Comparison of ENCODE assay signal across 9 cellular contexts in genomic region chr19:51158474-51159129, GRCh38. TPM values are rescaled to one million over a fixed set of nuclear protein-coding genes. Genes with fewer than 3 reads are reported as not detected.
DNase-seq lines count a peak whose midpoint lies in the region; ATAC-seq, FAIRE-seq and TF ChIP-seq lines count a peak whose summit lies in the region.
"Had no signal": no experiment of that assay in that cellular context is flagged by ENCODE, and none has a peak within 500 bp of the region (broad histone marks: within the 10 kb centered on the region; RNA-seq: fewer than 3 reads in every experiment).

No MANE protein-coding gene starts in this region.

- CTCF ChIA-PET in AG04450 (lab: Charles Lee), result interaction anchor here (0.6 to 3.2 kb wide), 9 partner anchors 10 to 434 kb away, joined by 3 to 25 read pairs (median 4); no protein-coding TSS in a partner anchor

- H3K27me3 ChIP-seq in AG04450 (ENCODE audit: control insufficient read depth, insufficient read depth, low read length) (peaks cover 3% of the 10 kb centered on the region), small intestine (ENCODE audit: control insufficient read depth in 2 of 2, insufficient read depth in 2 of 2, low read length in 2 of 2) (no peaks in the 10 kb centered on the region)

- H3K36me3 Mint-ChIP-seq in activated T-helper 1 cell treated with anti-CD3 and anti-CD28 coated beads, Interleukin-12 subunit alpha, Interleukin-12 subunit beta, Interleukin-2, Interleukin-4 antibody, amounts not matched to agents 30 ng/mL and 10 ng/mL and 1 ng/mL, durations not matched to agents 14 hours and 24 hours and 36 hours (ENCODE audit: low read depth), result no peaks in the 10 kb centered on the region

- H3K4me3 ChIP-seq in AG04450 (ENCODE audit: low read depth, low read length) (no peak overlapping the region), small intestine (ENCODE audit: low read depth in 1 of 2, low read length in 2 of 2) (no peak overlapping the region)

- no peaks in the 10 kb centered on the region for H3K4me1 ChIP-seq in small intestine (ENCODE audit: control insufficient read depth in 2 of 2, insufficient read depth in 1 of 2, low read depth in 1 of 2, low read length in 1 of 2)

- H3K9me3 ChIP-seq in AG04450 (ENCODE audit: control insufficient read depth, insufficient read depth, low read length) (no peaks in the 10 kb centered on the region), small intestine (ENCODE audit: control insufficient read depth, low read depth) (no peaks in the 10 kb centered on the region)

- no peaks in the 10 kb centered on the region for H3K36me3 ChIP-seq in small intestine (ENCODE audit: control insufficient read depth in 2 of 2, insufficient read depth in 2 of 2, low read length in 2 of 2)

- FAIRE-seq in small intestine (lab: Jason Lieb, UNC), result no peak

- DNase-seq in AG04450 (ENCODE audit: low read depth, low spot score), result no peak
- DNase-seq in GM19238 (ENCODE audit: insufficient read length, low spot score), result peak; percentile 32
- peak; percentile 24 for DNase-seq in RKO (ENCODE audit: low spot score)
- peak; percentile 60 for DNase-seq in activated T-helper 1 cell treated with anti-CD3 and anti-CD28 coated beads, Interleukin-12 subunit alpha, Interleukin-12 subunit beta, Interleukin-2, Interleukin-4 antibody, amounts not matched to agents 30 ng/mL and 10 ng/mL and 1 ng/mL, durations not matched to agents 14 hours and 24 hours and 36 hours (ENCODE audit: low spot score)
- peak; percentile 86 for DNase-seq in Right ventricle myocardium inferior (ENCODE audit: missing footprints)
- peak; percentile 33 for DNase-seq in small intestine
- DNase-seq in NCI-H510A treated with DMSO at 0.1 percent for 48 hours (lab: John Stamatoyannopoulos, UW), result no peak

- TF ChIP-seq CTCF in AG04450 (IDR thresholded peaks at IDR 0.05; ENCODE audit: low read depth, low read length), result peak; percentile 58

- intact Hi-C loops in activated T-helper 1 cell treated with anti-CD3 and anti-CD28 coated beads, Interleukin-12 subunit alpha, Interleukin-12 subunit beta, Interleukin-2, Interleukin-4 antibody, amounts not matched to agents 30 ng/mL and 10 ng/mL and 1 ng/mL, durations not matched to agents 14 hours and 24 hours and 36 hours (cut with micrococcal nuclease), result loop anchor here (1.0 to 2.0 kb wide), 6 partner anchors 11 to 499 kb away; no protein-coding TSS in a partner anchor
- intact Hi-C loops in Right ventricle myocardium inferior (cut with DNase I), result no loop called here

- peak overlapping the region; percentile 41 for H3K27ac Mint-ChIP-seq in activated T-helper 1 cell treated with anti-CD3 and anti-CD28 coated beads, Interleukin-12 subunit alpha, Interleukin-12 subunit beta, Interleukin-2, Interleukin-4 antibody, amounts not matched to agents 30 ng/mL and 10 ng/mL and 1 ng/mL, durations not matched to agents 14 hours and 24 hours and 36 hours

- no peak for ATAC-seq in Right ventricle myocardium inferior
- ATAC-seq in GM18517 (IDR thresholded peaks at IDR 0.05; ENCODE audit: unreplicated experiment), result no peak

- no peaks in the 10 kb centered on the region for H3K9me3 Mint-ChIP-seq in activated T-helper 1 cell treated with anti-CD3 and anti-CD28 coated beads, Interleukin-12 subunit alpha, Interleukin-12 subunit beta, Interleukin-2, Interleukin-4 antibody, amounts not matched to agents 30 ng/mL and 10 ng/mL and 1 ng/mL, durations not matched to agents 14 hours and 24 hours and 36 hours

- H3K4me3 Mint-ChIP-seq in activated T-helper 1 cell treated with anti-CD3 and anti-CD28 coated beads, Interleukin-12 subunit alpha, Interleukin-12 subunit beta, Interleukin-2, Interleukin-4 antibody, amounts not matched to agents 30 ng/mL and 10 ng/mL and 1 ng/mL, durations not matched to agents 14 hours and 24 hours and 36 hours, result no peak overlapping the region

- H3K27me3 Mint-ChIP-seq in activated T-helper 1 cell treated with anti-CD3 and anti-CD28 coated beads, Interleukin-12 subunit alpha, Interleukin-12 subunit beta, Interleukin-2, Interleukin-4 antibody, amounts not matched to agents 30 ng/mL and 10 ng/mL and 1 ng/mL, durations not matched to agents 14 hours and 24 hours and 36 hours (ENCODE audit: insufficient read depth), result peaks cover 5% of the 10 kb centered on the region

- H3K27ac ChIP-seq in AG04450 (ENCODE audit: low read depth, low read length) (no peak overlapping the region), small intestine (ENCODE audit: low read depth in 1 of 2, low read length in 1 of 2) (no peak overlapping the region)

- WGBS in small intestine, 3 donors, result 38 to 39% (median 39%) methylated on average over 7 of the region's 7 CpGs

- POLR2A ChIA-PET in AG04450 (lab: Yijun Ruan, JAX), result no interaction called here

- peaks cover 9% of the 10 kb centered on the region for H3K4me1 Mint-ChIP-seq in activated T-helper 1 cell treated with anti-CD3 and anti-CD28 coated beads, Interleukin-12 subunit alpha, Interleukin-12 subunit beta, Interleukin-2, Interleukin-4 antibody, amounts not matched to agents 30 ng/mL and 10 ng/mL and 1 ng/mL, durations not matched to agents 14 hours and 24 hours and 36 hours (ENCODE audit: low read depth)

RNA-seq across cellular contexts. Expression of gene SIGLEC7, which starts 16.5 kb away (rescaled TPM):
- polyA plus RNA-seq in AG04450 (2011; rRNA removed), result not detected in 2 replicates
- not detected in 2 replicates for polyA minus RNA-seq in AG04450 (2011; rRNA and poly(A)+ RNA removed)
- total RNA-seq in activated T-helper 1 cell treated with anti-CD3 and anti-CD28 coated beads, Interleukin-12 subunit alpha, Interleukin-12 subunit beta, Interleukin-2, Interleukin-4 antibody, amounts not matched to agents 30 ng/mL and 10 ng/mL and 1 ng/mL, durations not matched to agents 14 hours and 24 hours and 36 hours, result not detected in 2 replicates
- 0.87 TPM for total RNA-seq in Right ventricle myocardium inferior
- 1 to 10 TPM in 2 of 3 donors, under 1 TPM in 1; 0.45 to 1.9 (median 1.1) TPM for polyA plus RNA-seq in small intestine
- total RNA-seq: pulmonary artery endothelial cell had no signal

RNA-seq across cellular contexts. Expression of gene SIGLEC9, which starts 33.9 kb away (rescaled TPM):
- polyA plus RNA-seq in AG04450 (2011; rRNA removed) (0.05 TPM in 1 of 2 replicates, not detected in the other), small intestine (1 to 10 TPM in 2 of 3 donors, under 1 TPM in 1; 0.81 to 3.4 (median 1.1) TPM)
- polyA minus RNA-seq in AG04450 (2011; rRNA and poly(A)+ RNA removed), result not detected in 2 replicates
- 0.29 and 0.42 TPM in 2 replicates for total RNA-seq in activated T-helper 1 cell treated with anti-CD3 and anti-CD28 coated beads, Interleukin-12 subunit alpha, Interleukin-12 subunit beta, Interleukin-2, Interleukin-4 antibody, amounts not matched to agents 30 ng/mL and 10 ng/mL and 1 ng/mL, durations not matched to agents 14 hours and 24 hours and 36 hours
- total RNA-seq in Right ventricle myocardium inferior, result 2.9 TPM
- total RNA-seq: pulmonary artery endothelial cell had no signal

RNA-seq across cellular contexts. Expression of gene CTU1, which starts 50.4 kb away (rescaled TPM):
- polyA plus RNA-seq in AG04450 (2011; rRNA removed), result 1.7 and 2.1 TPM in 2 replicates
- 1.6 and 2.1 TPM in 2 replicates for polyA minus RNA-seq in AG04450 (2011; rRNA and poly(A)+ RNA removed)
- total RNA-seq in activated T-helper 1 cell treated with anti-CD3 and anti-CD28 coated beads, Interleukin-12 subunit alpha, Interleukin-12 subunit beta, Interleukin-2, Interleukin-4 antibody, amounts not matched to agents 30 ng/mL and 10 ng/mL and 1 ng/mL, durations not matched to agents 14 hours and 24 hours and 36 hours, result 12.5 and 14.0 TPM in 2 replicates
- 5.2 TPM for total RNA-seq in Right ventricle myocardium inferior
- 1 to 10 TPM; 1.3 to 2.7 (median 1.9) TPM for polyA plus RNA-seq in small intestine

Comparison
In these comparisons a context has a peak if more than half of its experiments do, and no peak if none do; other contexts are left out.
1. DNase-seq: peak in GM19238 (single experiment), RKO (single experiment), activated T-helper 1 cell treated with anti-CD3 and anti-CD28 coated beads, Interleukin-12 subunit alpha, Interleukin-12 subunit beta, Interleukin-2, Interleukin-4 antibody, amounts not matched to agents 30 ng/mL and 10 ng/mL and 1 ng/mL, durations not matched to agents 14 hours and 24 hours and 36 hours (single experiment), Right ventricle myocardium inferior (single experiment) and small intestine (single experiment); none in AG04450 (single experiment) and NCI-H510A treated with DMSO at 0.1 percent for 48 hours (single experiment).